Comparison of ENCODE assay signal across 19 cellular contexts in genomic region chr20:62949887-62950286, GRCh38. TPM values are rescaled to one million over a fixed set of nuclear protein-coding genes. Genes with fewer than 3 reads are reported as not detected.
"Had no signal": no experiment of that assay in that cellular context is flagged by ENCODE, and none has a peak within 500 bp of the region (broad histone marks: within the 10 kb centered on the region; RNA-seq: fewer than 3 reads in every experiment).

No MANE protein-coding gene starts in this region.

- H3K27me3 ChIP-seq: sigmoid colon had no signal

- ATAC-seq: activated CD8-positive, alpha-beta T cell treated with anti-CD3 and anti-CD28 coated beads for 36 hours; activated T-cell treated with anti-CD3 and anti-CD28 coated beads, Interleukin-2, amount 50 U/mL, for 72 hours; esophagus mucosa; left lobe of liver; T-helper 17 cell had no signal

- H3K27ac ChIP-seq: prostate gland, sigmoid colon, thoracic aorta had no signal

- H3K4me3 Mint-ChIP-seq: activated B cell treated with CpG ODN at 0.5 μM for 24 hours; activated CD8-positive, alpha-beta T cell treated with anti-CD3 and anti-CD28 coated beads for 36 hours; activated T-cell treated with anti-CD3 and anti-CD28 coated beads, Interleukin-2, amount 50 U/mL, for 72 hours; T-helper 17 cell had no signal

- H3K9me3 Mint-ChIP-seq: activated B cell treated with CpG ODN at 0.5 μM for 24 hours; activated CD8-positive, alpha-beta T cell treated with anti-CD3 and anti-CD28 coated beads for 36 hours; activated T-cell treated with anti-CD3 and anti-CD28 coated beads, Interleukin-2, amount 50 U/mL, for 72 hours had no signal

- H3K27me3 Mint-ChIP-seq: activated B cell treated with CpG ODN at 0.5 μM for 24 hours; activated CD8-positive, alpha-beta T cell treated with anti-CD3 and anti-CD28 coated beads for 36 hours; naive B cell; T-helper 17 cell had no signal

- H3K27ac Mint-ChIP-seq: activated B cell treated with CpG ODN at 0.5 μM for 24 hours; activated CD8-positive, alpha-beta T cell treated with anti-CD3 and anti-CD28 coated beads for 36 hours; activated T-cell treated with anti-CD3 and anti-CD28 coated beads, Interleukin-2, amount 50 U/mL, for 72 hours; T-helper 17 cell had no signal

- DNase-seq: activated B cell treated with CpG ODN at 0.5 μM for 24 hours; activated CD4-positive, alpha-beta T cell treated with anti-CD3 and anti-CD28 coated beads for 48 hours; activated CD8-positive, alpha-beta memory T cell treated with anti-CD3 and anti-CD28 coated beads, Interleukin-2, amount 50 U/mL, for 48 hours; activated CD8-positive, alpha-beta T cell treated with anti-CD3 and anti-CD28 coated beads for 36 hours; activated gamma-delta T cell treated with Interleukin-2 at 50 U/mL for 16 hours; activated T-cell treated with anti-CD3 and anti-CD28 coated beads, Interleukin-2, amount 50 U/mL, for 72 hours; mammary epithelial cell; naive B cell; sigmoid colon; stimulated activated CD4-positive, alpha-beta T cell treated with anti-CD3 and anti-CD28 coated beads, Interleukin-2, amount 100 ng/mL, for 24 hours; T-helper 17 cell had no signal

- H3K9me3 ChIP-seq: prostate gland, sigmoid colon, thoracic aorta had no signal

- H3K4me3 ChIP-seq: prostate gland, sigmoid colon, thoracic aorta had no signal

RNA-seq across cellular contexts. Expression of gene BHLHE23, which starts 56.9 kb away (rescaled TPM):
- total RNA-seq: activated B cell treated with CpG ODN at 0.5 μM for 24 hours; activated CD8-positive, alpha-beta T cell treated with anti-CD3 and anti-CD28 coated beads for 36 hours; activated T-cell treated with anti-CD3 and anti-CD28 coated beads, Interleukin-2, amount 50 U/mL, for 72 hours; cardiac septum; esophagus mucosa; left lobe of liver; mammary epithelial cell; mononuclear cell; omental fat pad; sigmoid colon; T-helper 17 cell; thoracic aorta; ureter had no signal
